In genomic region chr2:129330504-129330903, GRCh38 we compare ENCODE assay signal across 3 cellular contexts.
"Had no signal": no experiment of that assay in that cellular context is flagged by ENCODE, and none has a peak within 500 bp of the region (broad histone marks: within the 10 kb centered on the region; RNA-seq: fewer than 3 reads in every experiment).

No MANE protein-coding gene starts in this region.

- DNase-seq: GDM1, GF-D8 had no signal

- ATAC-seq: GM12878 had no signal

- H3K4me3 ChIP-seq: GM12878 had no signal
